Comparison of ENCODE assay signal across 1 cellular context in genomic region chr6:33172307-33173227, GRCh38.
TF ChIP-seq lines count a peak whose summit lies in the region.

No MANE protein-coding gene starts in this region.

TF ChIP-seq in endothelial cell of umbilical vein, 7 proteins besides CTCF, POLR2A, EP300 and RAD21:
- TF ChIP-seq POLR2AphosphoS5 (IDR thresholded peaks at IDR 0.05; ENCODE audit: insufficient read depth, low read depth, low read length), result no peak
- no peak for TF ChIP-seq GATA2 (IDR thresholded peaks at IDR 0.05; ENCODE audit: insufficient read depth, insufficient read length, low read depth, low read length)
- TF ChIP-seq, protein P1, sequence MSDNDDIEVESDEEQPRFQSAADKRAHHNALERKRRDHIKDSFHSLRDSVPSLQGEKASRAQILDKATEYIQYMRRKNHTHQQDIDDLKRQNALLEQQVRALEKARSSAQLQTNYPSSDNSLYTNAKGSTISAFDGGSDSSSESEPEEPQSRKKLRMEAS (IDR thresholded peaks at IDR 0.05; ENCODE audit: insufficient read depth, insufficient read length), result no peak
- no peak for TF ChIP-seq EZH2 (IDR thresholded peaks at IDR 0.05; ENCODE audit: borderline replicate concordance, low read depth, low read length, severe bottlenecking)
- TF ChIP-seq MYC (IDR thresholded peaks at IDR 0.05; ENCODE audit: low read depth, low read length), result no peak
- TF ChIP-seq JUN (IDR thresholded peaks at IDR 0.05; ENCODE audit: borderline replicate concordance, insufficient read depth, insufficient read length, low read depth), result no peak
- no peak for TF ChIP-seq FOS (IDR thresholded peaks at IDR 0.05; ENCODE audit: borderline replicate concordance, insufficient read depth, low read length)
